Comparison of ENCODE assay signal across 15 cellular contexts in genomic region chr4:122635205-122635604, GRCh38. TPM values are rescaled to one million over a fixed set of nuclear protein-coding genes. Genes with fewer than 3 reads are reported as not detected.
A peak's percentile ranks its signal among the peaks of the same experiment; 100 is the strongest.
DNase-seq lines count a peak whose midpoint lies in the region; ATAC-seq lines count a peak whose summit lies in the region.
"Had no signal": no experiment of that assay in that cellular context is flagged by ENCODE, and none has a peak within 500 bp of the region (broad histone marks: within the 10 kb centered on the region; RNA-seq: fewer than 3 reads in every experiment).

No MANE protein-coding gene starts in this region.

- peak in 1 of 5 donors; percentile 50 for DNase-seq in CD8-positive, alpha-beta memory T cell
- no peak for DNase-seq in activated T-helper 2 cell treated with anti-CD3 and anti-CD28 coated beads, Interferon-gamma antibody, Interleukin-2, Interleukin-4, amounts not matched to agents 10 μg/mL and 5 μg/mL and 100 μg/mL, durations not matched to agents 14 hours and 24 hours and 36 hours (ENCODE audit: low spot score)
- no peak for DNase-seq in trophoblast cell
- DNase-seq in KG1 (lab: John Stamatoyannopoulos, UW): no peak
- no peak for DNase-seq in NCI-H1694 (lab: John Stamatoyannopoulos, UW)
- DNase-seq: effector memory CD4-positive, alpha-beta T cell; head of caudate nucleus; Karpas-422; NCI-H2171 treated with DMSO at 0.1 percent for 48 hours had no signal

- no peak overlapping the region for H2AK5ac ChIP-seq in trophoblast cell (ENCODE audit: low read length)

- no CpG with 5 or more reads among the region's 3 CpGs for WGBS in trophoblast cell (ENCODE audit: extremely low coverage, insufficient coverage, insufficient read length)

- H3K4me3 Mint-ChIP-seq in CD8-positive, alpha-beta memory T cell: peak overlapping the region in 5 of 7 donors; percentile 30 to 42 (median 42)
- H3K4me3 Mint-ChIP-seq in T-helper 1 cell treated with Interleukin-12 subunit alpha and Interleukin-12 subunit beta and Interleukin-4 antibody, amounts not matched to agents 30 μg/mL and 1 μg/mL, for 36 hours: no peak overlapping the region
- no peak overlapping the region for H3K4me3 Mint-ChIP-seq in activated T-helper 2 cell treated with anti-CD3 and anti-CD28 coated beads, Interferon-gamma antibody, Interleukin-2, Interleukin-4, amounts not matched to agents 10 μg/mL and 5 μg/mL and 100 μg/mL, durations not matched to agents 14 hours and 24 hours and 36 hours (ENCODE audit: low read depth)

- H3K27me3 ChIP-seq in CD8-positive, alpha-beta memory T cell (ENCODE audit: insufficient read depth, low read length, poor library complexity, severe bottlenecking): no peaks in the 10 kb centered on the region
- no peaks in the 10 kb centered on the region for H3K27me3 ChIP-seq in trophoblast cell (ENCODE audit: insufficient read depth, low read length)

- intact Hi-C loops in activated T-helper 2 cell treated with anti-CD3 and anti-CD28 coated beads, Interferon-gamma antibody, Interleukin-2, Interleukin-4, amounts not matched to agents 10 μg/mL and 5 μg/mL and 100 μg/mL, durations not matched to agents 14 hours and 24 hours and 36 hours (cut with micrococcal nuclease): no loop called here

- H3K27me3 Mint-ChIP-seq in CD8-positive, alpha-beta memory T cell: no peaks in the 10 kb centered on the region
- no peaks in the 10 kb centered on the region for H3K27me3 Mint-ChIP-seq in T-helper 1 cell treated with Interleukin-12 subunit alpha and Interleukin-12 subunit beta and Interleukin-4 antibody, amounts not matched to agents 30 μg/mL and 1 μg/mL, for 36 hours (ENCODE audit: low read depth)
- H3K27me3 Mint-ChIP-seq in activated T-helper 2 cell treated with anti-CD3 and anti-CD28 coated beads, Interferon-gamma antibody, Interleukin-2, Interleukin-4, amounts not matched to agents 10 μg/mL and 5 μg/mL and 100 μg/mL, durations not matched to agents 14 hours and 24 hours and 36 hours (ENCODE audit: low read depth): no peaks in the 10 kb centered on the region

- no peaks in the 10 kb centered on the region for H3K9me3 ChIP-seq in CD8-positive, alpha-beta memory T cell (ENCODE audit: low read length)
- no peaks in the 10 kb centered on the region for H3K9me3 ChIP-seq in trophoblast cell (ENCODE audit: insufficient read depth, low read depth, low read length)

- no peak overlapping the region for H2BK120ac ChIP-seq in trophoblast cell (ENCODE audit: insufficient read depth, low read length, poor library complexity)

- ATAC-seq in GM18858 (IDR thresholded peaks at IDR 0.05; ENCODE audit: unreplicated experiment) (peak; percentile 61), HG02870 (IDR thresholded peaks at IDR 0.05; ENCODE audit: unreplicated experiment) (peak; percentile 71)

- H3K9ac ChIP-seq in trophoblast cell (ENCODE audit: low read length): no peak overlapping the region

- no peak overlapping the region for H3K14ac ChIP-seq in trophoblast cell (ENCODE audit: low read length)

- H3K23ac ChIP-seq in trophoblast cell (ENCODE audit: low read length): no peak overlapping the region

- H3K36me3 ChIP-seq in CD8-positive, alpha-beta memory T cell (ENCODE audit: insufficient read depth, low read length): no peaks in the 10 kb centered on the region
- H3K36me3 ChIP-seq in trophoblast cell (ENCODE audit: control insufficient read depth in 1 of 2, insufficient read depth in 2 of 2, low read length in 2 of 2): no peaks in the 10 kb centered on the region

- H3K79me2 ChIP-seq in trophoblast cell (ENCODE audit: control insufficient read depth, insufficient read depth, low read length, poor library complexity): no peaks in the 10 kb centered on the region

- H3K27ac ChIP-seq in CD8-positive, alpha-beta memory T cell (ENCODE audit: low read depth, low read length): no peak overlapping the region
- H3K27ac ChIP-seq in trophoblast cell (ENCODE audit: low read depth, low read length): no peak overlapping the region

- H2BK5ac ChIP-seq in trophoblast cell (ENCODE audit: low read depth, low read length, poor library complexity): no peak overlapping the region

- no peak overlapping the region for H2AFZ ChIP-seq in trophoblast cell (ENCODE audit: insufficient read depth, low read length, poor library complexity)

- no peak overlapping the region for H3K4me3 ChIP-seq in CD8-positive, alpha-beta memory T cell (ENCODE audit: low read length)
- H3K4me3 ChIP-seq in trophoblast cell (ENCODE audit: low read depth, low read length): no peak overlapping the region
- H3K4me3 ChIP-seq: lung had no signal

- POLR2A ChIA-PET in CD8-positive, alpha-beta memory T cell (lab: Charles Lee): no interaction called here

- H3K4me1 ChIP-seq in CD8-positive, alpha-beta memory T cell (ENCODE audit: insufficient read depth, low read length): no peaks in the 10 kb centered on the region
- no peaks in the 10 kb centered on the region for H3K4me1 ChIP-seq in trophoblast cell (ENCODE audit: control insufficient read depth in 1 of 2, insufficient read depth in 2 of 2, low read length in 2 of 2)

- H3K36me3 Mint-ChIP-seq in CD8-positive, alpha-beta memory T cell: no peaks in the 10 kb centered on the region
- H3K36me3 Mint-ChIP-seq in T-helper 1 cell treated with Interleukin-12 subunit alpha and Interleukin-12 subunit beta and Interleukin-4 antibody, amounts not matched to agents 30 μg/mL and 1 μg/mL, for 36 hours (ENCODE audit: low read depth): peaks cover 3% of the 10 kb centered on the region
- H3K36me3 Mint-ChIP-seq in activated T-helper 2 cell treated with anti-CD3 and anti-CD28 coated beads, Interferon-gamma antibody, Interleukin-2, Interleukin-4, amounts not matched to agents 10 μg/mL and 5 μg/mL and 100 μg/mL, durations not matched to agents 14 hours and 24 hours and 36 hours (ENCODE audit: low read depth): no peaks in the 10 kb centered on the region

- no peak overlapping the region for H4K8ac ChIP-seq in trophoblast cell (ENCODE audit: low read depth, low read length)

- H3K4me1 Mint-ChIP-seq in CD8-positive, alpha-beta memory T cell: peaks cover 24 to 53% (median 48%) of the 10 kb centered on the region in 3 donors
- H3K4me1 Mint-ChIP-seq in T-helper 1 cell treated with Interleukin-12 subunit alpha and Interleukin-12 subunit beta and Interleukin-4 antibody, amounts not matched to agents 30 μg/mL and 1 μg/mL, for 36 hours (ENCODE audit: low read depth): peaks cover 25% of the 10 kb centered on the region
- peaks cover 13% of the 10 kb centered on the region for H3K4me1 Mint-ChIP-seq in activated T-helper 2 cell treated with anti-CD3 and anti-CD28 coated beads, Interferon-gamma antibody, Interleukin-2, Interleukin-4, amounts not matched to agents 10 μg/mL and 5 μg/mL and 100 μg/mL, durations not matched to agents 14 hours and 24 hours and 36 hours (ENCODE audit: low read depth)

- no peak overlapping the region for H3K4ac ChIP-seq in trophoblast cell (ENCODE audit: low read depth, low read length)

- no peak overlapping the region for H4K91ac ChIP-seq in trophoblast cell (ENCODE audit: low read depth, low read length)

- no peaks in the 10 kb centered on the region for H3K79me1 ChIP-seq in trophoblast cell (ENCODE audit: low read length)

- H3K9me3 Mint-ChIP-seq in CD8-positive, alpha-beta memory T cell: no peaks in the 10 kb centered on the region
- H3K9me3 Mint-ChIP-seq in T-helper 1 cell treated with Interleukin-12 subunit alpha and Interleukin-12 subunit beta and Interleukin-4 antibody, amounts not matched to agents 30 μg/mL and 1 μg/mL, for 36 hours: peaks cover 3% of the 10 kb centered on the region
- H3K9me3 Mint-ChIP-seq in activated T-helper 2 cell treated with anti-CD3 and anti-CD28 coated beads, Interferon-gamma antibody, Interleukin-2, Interleukin-4, amounts not matched to agents 10 μg/mL and 5 μg/mL and 100 μg/mL, durations not matched to agents 14 hours and 24 hours and 36 hours: peaks cover 7% of the 10 kb centered on the region

- H3K18ac ChIP-seq in trophoblast cell (ENCODE audit: low read length): no peak overlapping the region

- peak overlapping the region in 3 of 8 donors; percentile 3 to 19 (median 8) for H3K27ac Mint-ChIP-seq in CD8-positive, alpha-beta memory T cell
- peak overlapping the region; percentile 61 for H3K27ac Mint-ChIP-seq in T-helper 1 cell treated with Interleukin-12 subunit alpha and Interleukin-12 subunit beta and Interleukin-4 antibody, amounts not matched to agents 30 μg/mL and 1 μg/mL, for 36 hours
- H3K27ac Mint-ChIP-seq in activated T-helper 2 cell treated with anti-CD3 and anti-CD28 coated beads, Interferon-gamma antibody, Interleukin-2, Interleukin-4, amounts not matched to agents 10 μg/mL and 5 μg/mL and 100 μg/mL, durations not matched to agents 14 hours and 24 hours and 36 hours: no peak overlapping the region

- H3K4me2 ChIP-seq in trophoblast cell (ENCODE audit: low read length): no peak overlapping the region

- CTCF ChIA-PET in CD8-positive, alpha-beta memory T cell (lab: Charles Lee): no interaction called here

- no peak overlapping the region for H2BK12ac ChIP-seq in trophoblast cell (ENCODE audit: low read length)

- no peak overlapping the region for H4K12ac ChIP-seq in trophoblast cell (ENCODE audit: low read depth, low read length)

RNA-seq across cellular contexts. Expression of gene IL21, which starts 14.3 kb away (rescaled TPM):
- 1 to 10 TPM; 3.1 to 3.5 TPM for total RNA-seq in CD8-positive, alpha-beta memory T cell
- not detected for polyA plus RNA-seq in CD8-positive, alpha-beta memory T cell
- total RNA-seq in activated T-helper 2 cell treated with anti-CD3 and anti-CD28 coated beads, Interferon-gamma antibody, Interleukin-2, Interleukin-4, amounts not matched to agents 10 μg/mL and 5 μg/mL and 100 μg/mL, durations not matched to agents 14 hours and 24 hours and 36 hours: 14.5 TPM in 2 replicates
- not detected in 2 replicates for polyA plus RNA-seq in trophoblast cell (2013)
- total RNA-seq: omental fat pad had no signal
- polyA plus RNA-seq: BJ had no signal

Comparison
In these comparisons a context has a peak if more than half of its experiments do, and no peak if none do; other contexts are left out.
1. H3K4me3 Mint-ChIP-seq: peak in CD8-positive, alpha-beta memory T cell (5 of 7); none in T-helper 1 cell treated with Interleukin-12 subunit alpha and Interleukin-12 subunit beta and Interleukin-4 antibody, amounts not matched to agents 30 μg/mL and 1 μg/mL, for 36 hours (single experiment) and activated T-helper 2 cell treated with anti-CD3 and anti-CD28 coated beads, Interferon-gamma antibody, Interleukin-2, Interleukin-4, amounts not matched to agents 10 μg/mL and 5 μg/mL and 100 μg/mL, durations not matched to agents 14 hours and 24 hours and 36 hours (single experiment).